8 cellular contexts compared by ENCODE assay signal in genomic region chr10:101441539-101442455, GRCh38.
DNase-seq lines count a peak whose midpoint lies in the region; ATAC-seq and TF ChIP-seq lines count a peak whose summit lies in the region.

No MANE protein-coding gene starts in this region.

- H3K9me3 ChIP-seq in right atrium auricular region, result no peaks in the 10 kb centered on the region

- TF ChIP-seq CTCF in right atrium auricular region (IDR thresholded peaks at IDR 0.05) (peak; percentile 46 to 70), retinal pigment epithelial cell (conservative IDR thresholded peaks at IDR 0.05; ENCODE audit: low read depth, low read length) (peak; percentile 78)

- H3K27me3 ChIP-seq in right atrium auricular region, result no peaks in the 10 kb centered on the region

- no peak overlapping the region for H3K27ac ChIP-seq in right atrium auricular region

- H3K4me3 ChIP-seq in right atrium auricular region, result no peak overlapping the region
- H3K4me3 ChIP-seq in retinal pigment epithelial cell (ENCODE audit: low read length), result no peak overlapping the region

- ATAC-seq in HG02610 (IDR thresholded peaks at IDR 0.05; ENCODE audit: unreplicated experiment) (peak; percentile 53), GM21528 (IDR thresholded peaks at IDR 0.05; ENCODE audit: low FRiP score, unreplicated experiment) (no peak)

- DNase-seq in DMS79 (lab: John Stamatoyannopoulos, UW) (peak; percentile 6), NCI-H526 treated with DMSO at 0.1 percent for 48 hours (lab: John Stamatoyannopoulos, UW) (peak; percentile 47), amniotic stem cell (lab: John Stamatoyannopoulos, UW) (peak; percentile 2), right atrium auricular region (ENCODE audit: low spot score) (no peak), retinal pigment epithelial cell (ENCODE audit: low read depth) (peak; percentile 33), T1000 (lab: John Stamatoyannopoulos, UW) (no peak)

- H3K36me3 ChIP-seq in right atrium auricular region, result no peaks in the 10 kb centered on the region

- H3K4me1 ChIP-seq in right atrium auricular region, result peaks cover 0 to 7% of the 10 kb centered on the region in 2 donors

Comparison
In these comparisons a context has a peak if more than half of its experiments do, and no peak if none do; other contexts are left out.
1. DNase-seq: peak in DMS79 (single experiment), NCI-H526 treated with DMSO at 0.1 percent for 48 hours (single experiment), amniotic stem cell (single experiment) and retinal pigment epithelial cell (single experiment); none in right atrium auricular region (single experiment) and T1000 (single experiment).